ENCODE assay signal across 22 cellular contexts in the genomic region with DNA sequence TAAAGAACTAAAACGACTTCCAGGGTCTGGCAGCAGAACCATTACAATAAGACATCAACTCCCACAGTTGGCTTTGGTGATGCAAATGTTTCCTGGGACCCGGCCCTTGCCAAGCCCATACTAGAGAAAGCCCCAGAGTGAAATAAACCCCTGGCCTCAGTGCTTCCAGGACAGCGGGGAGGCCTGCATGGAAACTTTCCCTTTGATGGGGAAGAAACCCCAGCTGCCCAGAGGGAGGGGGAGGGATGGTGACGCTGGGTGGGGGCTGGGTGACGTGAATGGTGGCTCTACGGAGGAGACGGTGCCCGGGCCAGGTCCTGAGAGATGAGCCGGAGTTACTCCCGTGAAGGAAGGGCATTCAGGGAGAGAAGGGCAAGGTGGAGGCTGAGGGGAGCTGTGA. TPM values are rescaled to one million over a fixed set of nuclear protein-coding genes. Genes with fewer than 3 reads are reported as not detected.
"Had no signal": no experiment of that assay in that cellular context is flagged by ENCODE, and none has a peak within 500 bp of the region (broad histone marks: within the 10 kb centered on the region; RNA-seq: fewer than 3 reads in every experiment).

No MANE protein-coding gene starts in this region.

- H3K27ac ChIP-seq: brain microvascular endothelial cell, colonic mucosa, foreskin keratinocyte, tibial artery had no signal

- H3K9me3 Mint-ChIP-seq: activated CD4-positive, alpha-beta T cell treated with anti-CD3 and anti-CD28 coated beads, Interleukin-2, amount 10 ng/mL, durations not matched to agents 7 days and 5 days; activated T-cell treated with anti-CD3 and anti-CD28 coated beads, Interleukin-2, amount 50 U/mL, for 24 hours; activated T-helper 2 cell treated with anti-CD3 and anti-CD28 coated beads, Interferon-gamma antibody, Interleukin-2, Interleukin-4, amounts not matched to agents 10 μg/mL and 5 μg/mL and 100 μg/mL, durations not matched to agents 14 hours and 24 hours and 36 hours; nephron; T-helper 1 cell treated with Interleukin-12 subunit alpha and Interleukin-12 subunit beta and Interleukin-4 antibody, amounts not matched to agents 30 μg/mL and 1 μg/mL, for 36 hours had no signal

- H3K9me3 ChIP-seq: colonic mucosa, tibial artery had no signal

- DNase-seq: activated CD4-positive, alpha-beta T cell treated with anti-CD3 and anti-CD28 coated beads, Interleukin-2, amount 10 ng/mL, durations not matched to agents 7 days and 5 days; activated CD8-positive, alpha-beta T cell treated with anti-CD3 and anti-CD28 coated beads, Interleukin-2, amount 10 ng/mL, durations not matched to agents 7 days and 5 days; activated naive CD4-positive, alpha-beta T cell treated with Interleukin-2 at 50 U/mL for 16 hours; activated T-cell treated with anti-CD3 and anti-CD28 coated beads, Interleukin-2, amount 50 U/mL, for 24 hours; anterior cingulate cortex; brain microvascular endothelial cell; central memory CD4-positive, alpha-beta T cell; colonic mucosa; foreskin keratinocyte; hippocampal formation; islet precursor cell; midbrain; nucleus accumbens; stimulated activated CD4-positive, alpha-beta T cell treated with anti-CD3 and anti-CD28 coated beads, Interleukin-12 subunit alpha, Interleukin-12 subunit beta, amount 100 ng/mL, for 4 hours; stimulated activated CD4-positive, alpha-beta T cell treated with anti-CD3 and anti-CD28 coated beads, Interleukin-1b, Interleukin-23, amount 100 ng/mL, for 48 hours; stimulated activated CD8-positive, alpha-beta memory T cell treated with anti-CD3 and anti-CD28 coated beads, Interleukin-4, amount 100 ng/mL, for 48 hours; stimulated activated naive CD4-positive, alpha-beta T cell treated with Interleukin-2 at 50 U/mL for 16 hours; tibial artery had no signal

- H3K4me3 Mint-ChIP-seq: activated CD4-positive, alpha-beta T cell treated with anti-CD3 and anti-CD28 coated beads, Interleukin-2, amount 10 ng/mL, durations not matched to agents 7 days and 5 days; activated CD8-positive, alpha-beta T cell treated with anti-CD3 and anti-CD28 coated beads, Interleukin-2, amount 10 ng/mL, durations not matched to agents 7 days and 5 days; activated T-cell treated with anti-CD3 and anti-CD28 coated beads, Interleukin-2, amount 50 U/mL, for 24 hours; nephron; T-helper 1 cell treated with Interleukin-12 subunit alpha and Interleukin-12 subunit beta and Interleukin-4 antibody, amounts not matched to agents 30 μg/mL and 1 μg/mL, for 36 hours had no signal

- H3K27ac Mint-ChIP-seq: activated CD4-positive, alpha-beta T cell treated with anti-CD3 and anti-CD28 coated beads, Interleukin-2, amount 10 ng/mL, durations not matched to agents 7 days and 5 days; activated CD8-positive, alpha-beta T cell treated with anti-CD3 and anti-CD28 coated beads, Interleukin-2, amount 10 ng/mL, durations not matched to agents 7 days and 5 days; activated T-cell treated with anti-CD3 and anti-CD28 coated beads, Interleukin-2, amount 50 U/mL, for 24 hours; activated T-helper 2 cell treated with anti-CD3 and anti-CD28 coated beads, Interferon-gamma antibody, Interleukin-2, Interleukin-4, amounts not matched to agents 10 μg/mL and 5 μg/mL and 100 μg/mL, durations not matched to agents 14 hours and 24 hours and 36 hours; nephron; T-helper 1 cell treated with Interleukin-12 subunit alpha and Interleukin-12 subunit beta and Interleukin-4 antibody, amounts not matched to agents 30 μg/mL and 1 μg/mL, for 36 hours had no signal

- H3K4me1 Mint-ChIP-seq: activated CD4-positive, alpha-beta T cell treated with anti-CD3 and anti-CD28 coated beads, Interleukin-2, amount 10 ng/mL, durations not matched to agents 7 days and 5 days; nephron had no signal

- H3K4me1 ChIP-seq: colonic mucosa, foreskin keratinocyte, tibial artery had no signal

- H3K27me3 ChIP-seq: colonic mucosa had no signal

- H3K36me3 ChIP-seq: brain microvascular endothelial cell, colonic mucosa, tibial artery had no signal

- H3K4me3 ChIP-seq: colonic mucosa, tibial artery had no signal

RNA-seq across cellular contexts. Expression of gene INHBB, which starts 27.5 kb away (rescaled TPM):
- total RNA-seq: activated CD4-positive, alpha-beta T cell treated with anti-CD3 and anti-CD28 coated beads, Interleukin-2, amount 10 ng/mL, durations not matched to agents 7 days and 5 days; activated CD8-positive, alpha-beta T cell treated with anti-CD3 and anti-CD28 coated beads, Interleukin-2, amount 10 ng/mL, durations not matched to agents 7 days and 5 days; activated T-helper 2 cell treated with anti-CD3 and anti-CD28 coated beads, Interferon-gamma antibody, Interleukin-2, Interleukin-4, amounts not matched to agents 10 μg/mL and 5 μg/mL and 100 μg/mL, durations not matched to agents 14 hours and 24 hours and 36 hours; fibroblast of lung; foreskin keratinocyte had no signal
- polyA plus RNA-seq: foreskin keratinocyte had no signal
